Comparison of ENCODE assay signal across 18 cellular contexts in the genomic region with DNA sequence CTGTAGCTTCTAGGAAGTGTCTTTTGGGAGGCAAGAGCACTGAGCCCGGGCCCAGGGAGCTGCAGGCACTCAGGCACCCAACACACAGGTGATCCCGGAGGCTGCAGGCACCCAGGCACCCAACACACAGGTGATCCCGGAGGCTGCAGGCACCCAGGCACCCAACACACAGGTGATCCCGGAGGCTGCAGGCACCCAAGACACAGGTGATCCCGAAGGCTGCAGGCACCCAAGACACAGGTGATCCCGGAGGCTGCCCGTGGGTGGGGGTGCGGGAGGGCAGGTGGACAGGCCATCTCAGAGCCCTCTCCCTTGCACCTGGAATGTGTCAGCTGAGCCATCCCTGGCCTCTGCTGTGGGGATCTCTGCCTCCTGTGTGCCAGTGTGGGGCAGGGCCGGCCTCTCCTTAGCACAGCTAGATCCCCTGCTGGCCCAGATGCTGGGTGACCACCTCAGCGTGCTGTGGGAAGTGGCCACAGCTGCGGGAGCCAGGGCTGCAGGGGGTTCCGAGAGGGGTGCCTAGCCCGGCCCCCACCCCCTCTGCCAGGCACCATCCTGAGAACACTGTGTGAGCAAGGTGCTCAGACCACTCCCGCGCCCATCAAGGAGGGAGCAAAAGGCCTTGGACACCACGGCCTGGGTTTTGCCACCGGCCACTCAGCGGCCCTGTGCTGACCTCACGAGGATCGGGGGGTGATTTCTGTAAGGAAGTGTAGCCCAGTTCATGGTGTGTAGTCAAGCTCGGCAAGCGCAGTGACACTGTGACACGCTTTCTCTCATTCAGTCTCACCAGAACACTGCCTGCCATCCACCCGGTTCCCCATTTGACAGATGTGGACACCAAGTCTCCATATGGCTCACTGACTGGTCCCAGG. TPM values are rescaled to one million over a fixed set of nuclear protein-coding genes. Genes with fewer than 3 reads are reported as not detected.
A peak's percentile ranks its signal among the peaks of the same experiment; 100 is the strongest.
DNase-seq lines count a peak whose midpoint lies in the region; ATAC-seq and TF ChIP-seq lines count a peak whose summit lies in the region.
"Had no signal": no experiment of that assay in that cellular context is flagged by ENCODE, and none has a peak within 500 bp of the region (broad histone marks: within the 10 kb centered on the region; RNA-seq: fewer than 3 reads in every experiment).

No MANE protein-coding gene starts in this region.

- H3K9me3 Mint-ChIP-seq in activated CD8-positive, alpha-beta memory T cell treated with anti-CD3 and anti-CD28 coated beads, Interleukin-2, amount 10 ng/mL, durations not matched to agents 7 days and 5 days (ENCODE audit: low read depth): no peaks in the 10 kb centered on the region
- no peaks in the 10 kb centered on the region for H3K9me3 Mint-ChIP-seq in GM23338

- no peaks in the 10 kb centered on the region for H3K9me3 ChIP-seq in osteoblast (ENCODE audit: low read depth, low read length)
- H3K9me3 ChIP-seq in OCI-LY7 (ENCODE audit: low read length): no peaks in the 10 kb centered on the region
- H3K9me3 ChIP-seq: BLaER1 had no signal

- no peak for ATAC-seq in activated CD8-positive, alpha-beta memory T cell treated with anti-CD3 and anti-CD28 coated beads, Interleukin-2, amount 10 ng/mL, durations not matched to agents 7 days and 5 days
- ATAC-seq in GM23338 (no peak), foreskin keratinocyte (peak; percentile 12)

- no peaks in the 10 kb centered on the region for H4K20me1 ChIP-seq in GM23338 (replicated peaks; ENCODE audit: insufficient read depth)
- no peaks in the 10 kb centered on the region for H4K20me1 ChIP-seq in osteoblast (ENCODE audit: insufficient read depth, low read length)
- H4K20me1 ChIP-seq in OCI-LY7 (ENCODE audit: insufficient read depth, low read length): no peaks in the 10 kb centered on the region

- H2AFZ ChIP-seq in GM23338 (no peak overlapping the region), osteoblast (ENCODE audit: low read length) (no peak overlapping the region), OCI-LY7 (ENCODE audit: low read length) (no peak overlapping the region)
- H2AFZ ChIP-seq: GM23248 had no signal

- DNase-seq in activated CD8-positive, alpha-beta memory T cell treated with anti-CD3 and anti-CD28 coated beads, Interleukin-2, amount 50 U/mL, for 4 hours: peak; percentile 5
- no peak for DNase-seq in activated CD8-positive, alpha-beta memory T cell treated with anti-CD3 and anti-CD28 coated beads, Interleukin-2, amount 10 ng/mL, durations not matched to agents 7 days and 5 days
- DNase-seq in GM23338 (ENCODE audit: low spot score) (no peak), foreskin keratinocyte (no peak), osteoblast (ENCODE audit: insufficient read length, low spot score, missing footprints) (peak; percentile 66), amygdala (lab: John Stamatoyannopoulos, UW) (no peak), OCI-LY7 (ENCODE audit: low spot score) (no peak)
- DNase-seq in stimulated activated CD4-positive, alpha-beta T cell treated with anti-CD3 and anti-CD28 coated beads, Interleukin-4, amount 100 ng/mL, for 4 hours: no peak
- DNase-seq: 8988T, DND-41, NCI-H2081, NCI-H748 treated with DMSO at 0.1 percent for 48 hours had no signal

- H3K4me1 Mint-ChIP-seq in activated CD8-positive, alpha-beta memory T cell treated with anti-CD3 and anti-CD28 coated beads, Interleukin-2, amount 10 ng/mL, durations not matched to agents 7 days and 5 days: no peaks in the 10 kb centered on the region
- H3K4me1 Mint-ChIP-seq in GM23338: 0 out of 3 replicates have a peak, but pooled peaks cover 3% of the 10 kb centered on the region

- BruUV-seq in OCI-LY7 (replicated peaks; lab: Mats Ljungman, UMichigan): no TSS peak

- no peak overlapping the region for H3K4me3 Mint-ChIP-seq in activated CD8-positive, alpha-beta memory T cell treated with anti-CD3 and anti-CD28 coated beads, Interleukin-2, amount 10 ng/mL, durations not matched to agents 7 days and 5 days
- H3K4me3 Mint-ChIP-seq in GM23338: no peak overlapping the region

- POLR2A ChIA-PET in OCI-LY7 (lab: Charles Lee): no interaction called here

- peaks cover 6% of the 10 kb centered on the region for H3K27me3 Mint-ChIP-seq in activated CD8-positive, alpha-beta memory T cell treated with anti-CD3 and anti-CD28 coated beads, Interleukin-2, amount 10 ng/mL, durations not matched to agents 7 days and 5 days
- H3K27me3 Mint-ChIP-seq in GM23338 (ENCODE audit: insufficient read depth, low read depth, poor library complexity): peaks cover 32% of the 10 kb centered on the region

- peak overlapping the region; percentile 85; the same call in 1 of the 2 replicates for H3K4me2 ChIP-seq in GM23338
- no peak overlapping the region for H3K4me2 ChIP-seq in osteoblast (ENCODE audit: insufficient read depth, low read length)
- H3K4me2 ChIP-seq in OCI-LY7 (ENCODE audit: low read length): no peak overlapping the region

- H3K4me1 ChIP-seq in GM23338 (ENCODE audit: insufficient read depth) (no peaks in the 10 kb centered on the region), foreskin keratinocyte (no peaks in the 10 kb centered on the region), osteoblast (ENCODE audit: insufficient read depth, low read length) (no peaks in the 10 kb centered on the region), OCI-LY7 (ENCODE audit: insufficient read depth, low read length, poor library complexity, severe bottlenecking) (no peaks in the 10 kb centered on the region)

- H3F3A ChIP-seq in GM23338 (replicated peaks; ENCODE audit: low read depth): no peaks in the 10 kb centered on the region

- H3K27me3 ChIP-seq in GM23338 (ENCODE audit: insufficient read depth): peaks cover 33% of the 10 kb centered on the region
- peaks cover 48% of the 10 kb centered on the region for H3K27me3 ChIP-seq in foreskin keratinocyte
- peaks cover 39% of the 10 kb centered on the region for H3K27me3 ChIP-seq in osteoblast (ENCODE audit: insufficient read depth, low read length)

- TF ChIP-seq CTCF in GM23338 (conservative IDR thresholded peaks at IDR 0.05; ENCODE audit: low read depth in 2 of 2) (no peak), foreskin keratinocyte (conservative IDR thresholded peaks at IDR 0.05) (no peak), osteoblast (IDR thresholded peaks at IDR 0.05; ENCODE audit: extremely low read depth, low read depth, low read length) (no peak), OCI-LY7 (conservative IDR thresholded peaks at IDR 0.05; ENCODE audit: low read length) (no peak)

- H3K4me3 ChIP-seq in GM23338 (peak overlapping the region; percentile 63; the same call in 1 of the 2 replicates), osteoblast (ENCODE audit: insufficient read depth, low read length) (no peak overlapping the region), OCI-LY7 (ENCODE audit: low read depth, low read length, poor library complexity, severe bottlenecking) (no peak overlapping the region)
- H3K4me3 ChIP-seq: BLaER1, GM23248 had no signal

- no peaks in the 10 kb centered on the region for H3K79me2 ChIP-seq in GM23338 (replicated peaks; ENCODE audit: insufficient read depth)
- H3K79me2 ChIP-seq in osteoblast (ENCODE audit: insufficient read depth, low read length): no peaks in the 10 kb centered on the region
- H3K79me2 ChIP-seq in OCI-LY7 (ENCODE audit: insufficient read depth, low read depth, low read length): no peaks in the 10 kb centered on the region

- intact Hi-C loops in OCI-LY7 (cut with micrococcal nuclease; ENCODE audit: unreplicated experiment): no loop called here

- no peaks in the 10 kb centered on the region for H3K36me3 Mint-ChIP-seq in activated CD8-positive, alpha-beta memory T cell treated with anti-CD3 and anti-CD28 coated beads, Interleukin-2, amount 10 ng/mL, durations not matched to agents 7 days and 5 days
- H3K36me3 Mint-ChIP-seq in GM23338 (ENCODE audit: low read depth): no peaks in the 10 kb centered on the region

- H3K27ac ChIP-seq in GM23338 (ENCODE audit: low read depth) (no peak overlapping the region), foreskin keratinocyte (no peak overlapping the region), osteoblast (ENCODE audit: low read depth, low read length) (no peak overlapping the region), OCI-LY7 (ENCODE audit: low read depth, low read length, poor library complexity, severe bottlenecking) (no peak overlapping the region)
- H3K27ac ChIP-seq: BLaER1, GM23248, KMS-11 had no signal

- CTCF ChIA-PET in activated CD8-positive, alpha-beta memory T cell treated with anti-CD3 and anti-CD28 coated beads, Interleukin-2, amount 10 ng/mL, durations not matched to agents 7 days and 5 days (lab: Charles Lee): no interaction called here
- CTCF ChIA-PET in OCI-LY7 (lab: Charles Lee; ENCODE audit: unreplicated experiment): no interaction called here

- H3K27ac Mint-ChIP-seq in activated CD8-positive, alpha-beta memory T cell treated with anti-CD3 and anti-CD28 coated beads, Interleukin-2, amount 10 ng/mL, durations not matched to agents 7 days and 5 days: no peak overlapping the region
- no peak overlapping the region for H3K27ac Mint-ChIP-seq in GM23338

- H3K36me3 ChIP-seq in GM23338 (ENCODE audit: insufficient read depth): no peaks in the 10 kb centered on the region
- no peaks in the 10 kb centered on the region for H3K36me3 ChIP-seq in osteoblast (ENCODE audit: insufficient read depth, low read length)
- H3K36me3 ChIP-seq in OCI-LY7 (ENCODE audit: insufficient read depth, low read length): no peaks in the 10 kb centered on the region
- H3K36me3 ChIP-seq: BLaER1 had no signal

- H3K9me2 ChIP-seq in GM23338 (ENCODE audit: insufficient read depth): no peaks in the 10 kb centered on the region
- no peaks in the 10 kb centered on the region for H3K9me2 ChIP-seq in OCI-LY7 (ENCODE audit: insufficient read depth, low read length)

RNA-seq across cellular contexts. Expression of a gene that starts 14.2 kb away (rescaled TPM):
- total RNA-seq in activated CD8-positive, alpha-beta memory T cell treated with anti-CD3 and anti-CD28 coated beads, Interleukin-2, amount 10 ng/mL, durations not matched to agents 7 days and 5 days: not detected
- total RNA-seq in GM23338 (2014; rRNA removed; shearing (Covaris generic)): not detected in 2 replicates
- polyA plus RNA-seq in GM23338 (2016; fragmentation: Nextera tagmentation; extraction: Ambion mirVana) (not detected in 2 replicates), foreskin keratinocyte (not detected in 2 replicates)
- total RNA-seq in foreskin keratinocyte (not detected in 2 replicates), osteoblast (not detected in 2 replicates), OCI-LY7 (2022) (not detected in 2 replicates)
- total RNA-seq in OCI-LY7 (2014; rRNA removed; shearing (Covaris generic)): not detected in 2 replicates
- total RNA-seq: GM23248, HepG2, MCF 10A, NCI-H460 had no signal
- polyA plus RNA-seq: GM23248, HepG2 had no signal

RNA-seq across cellular contexts. Expression of a gene that starts 27.8 kb away (rescaled TPM):
- not detected for total RNA-seq in activated CD8-positive, alpha-beta memory T cell treated with anti-CD3 and anti-CD28 coated beads, Interleukin-2, amount 10 ng/mL, durations not matched to agents 7 days and 5 days
- not detected in 2 replicates for total RNA-seq in GM23338 (2014; rRNA removed; shearing (Covaris generic))
- polyA plus RNA-seq in GM23338 (2016; fragmentation: Nextera tagmentation; extraction: Ambion mirVana): not detected in 2 replicates
- not detected in 2 replicates for total RNA-seq in foreskin keratinocyte
- polyA plus RNA-seq in foreskin keratinocyte: not detected in 2 replicates
- under 0.01 TPM in 1 of 2 replicates, not detected in the other for total RNA-seq in osteoblast
- total RNA-seq in OCI-LY7 (2014; rRNA removed; shearing (Covaris generic)): not detected in 2 replicates
- total RNA-seq in OCI-LY7 (2022): not detected in 2 replicates
- total RNA-seq: GM23248, HepG2, MCF 10A, NCI-H460 had no signal
- polyA plus RNA-seq: GM23248, HepG2 had no signal

RNA-seq across cellular contexts. Expression of a gene that starts 39.3 kb away (rescaled TPM):
- total RNA-seq in activated CD8-positive, alpha-beta memory T cell treated with anti-CD3 and anti-CD28 coated beads, Interleukin-2, amount 10 ng/mL, durations not matched to agents 7 days and 5 days: 1 to 10 TPM; 2.5 to 2.6 TPM
- 8.1 and 12.0 TPM in 2 replicates for total RNA-seq in GM23338 (2014; rRNA removed; shearing (Covaris generic))
- 2.7 and 3.4 TPM in 2 replicates for polyA plus RNA-seq in GM23338 (2016; fragmentation: Nextera tagmentation; extraction: Ambion mirVana)
- 13.0 and 16.4 TPM in 2 replicates for total RNA-seq in foreskin keratinocyte
- polyA plus RNA-seq in foreskin keratinocyte: 7.7 and 9.0 TPM in 2 replicates
- total RNA-seq in osteoblast: 46.0 and 49.9 TPM in 2 replicates
- total RNA-seq in OCI-LY7 (2014; rRNA removed; shearing (Covaris generic)): 0.63 and 0.64 TPM in 2 replicates
- 2.7 and 6.9 TPM in 2 replicates for total RNA-seq in OCI-LY7 (2022)
- total RNA-seq: HepG2 had no signal
- polyA plus RNA-seq: HepG2 had no signal

Comparison
In these comparisons a context has a peak if more than half of its experiments do, and no peak if none do; other contexts are left out.
1. DNase-seq: peak in activated CD8-positive, alpha-beta memory T cell treated with anti-CD3 and anti-CD28 coated beads, Interleukin-2, amount 50 U/mL, for 4 hours (single experiment) and osteoblast (single experiment); none in activated CD8-positive, alpha-beta memory T cell treated with anti-CD3 and anti-CD28 coated beads, Interleukin-2, amount 10 ng/mL, durations not matched to agents 7 days and 5 days (single experiment), GM23338 (single experiment), foreskin keratinocyte (0 of 2), amygdala (0 of 56), OCI-LY7 (single experiment) and stimulated activated CD4-positive, alpha-beta T cell treated with anti-CD3 and anti-CD28 coated beads, Interleukin-4, amount 100 ng/mL, for 4 hours (0 of 2).